Comparison of ENCODE assay signal across 10 cellular contexts in the genomic region with DNA sequence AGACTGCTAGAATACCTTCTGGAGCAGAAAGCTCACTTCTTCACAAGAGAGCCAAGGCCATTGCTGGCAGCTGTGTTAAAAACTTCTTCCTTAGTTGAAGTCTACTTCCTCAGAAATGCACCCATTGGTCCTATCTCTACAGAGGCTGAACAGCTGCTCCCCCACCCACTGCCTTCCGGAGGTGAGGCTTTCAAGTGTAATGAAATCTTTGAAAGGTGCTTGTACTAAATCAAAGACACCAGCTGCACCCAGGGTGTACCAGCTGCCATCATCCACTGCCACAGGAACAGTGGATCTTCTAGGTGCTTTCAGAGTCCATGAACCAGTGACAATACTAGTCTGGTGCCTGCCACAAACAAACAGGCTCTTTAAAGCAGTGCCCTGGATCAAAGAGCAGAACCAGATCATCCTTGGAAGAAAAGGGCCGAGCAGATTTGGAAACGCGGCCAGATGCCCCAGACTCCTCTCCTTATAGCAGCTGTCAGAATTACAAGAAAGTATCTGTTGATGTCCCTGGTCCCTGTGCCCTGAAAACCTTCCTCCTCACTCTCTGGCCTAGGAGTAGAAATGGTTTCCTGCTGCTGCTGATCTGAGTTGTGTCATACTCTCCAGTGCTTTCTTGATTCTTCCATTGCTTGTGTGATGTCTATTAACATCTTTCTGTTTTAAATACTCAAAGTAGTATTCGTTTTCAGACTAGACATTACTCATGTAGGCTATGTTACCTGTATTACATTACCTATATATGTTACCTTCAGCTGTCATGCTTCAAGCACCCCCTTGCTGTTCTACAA. TPM values are rescaled to one million over a fixed set of nuclear protein-coding genes. Genes with fewer than 3 reads are reported as not detected.
DNase-seq lines count a peak whose midpoint lies in the region; ATAC-seq lines count a peak whose summit lies in the region.
"Had no signal": no experiment of that assay in that cellular context is flagged by ENCODE, and none has a peak within 500 bp of the region (broad histone marks: within the 10 kb centered on the region; RNA-seq: fewer than 3 reads in every experiment).

No MANE protein-coding gene starts in this region.

- H3K4me3 Mint-ChIP-seq in activated CD8-positive, alpha-beta T cell treated with anti-CD3 and anti-CD28 coated beads, Interleukin-2, amount 10 ng/mL, durations not matched to agents 7 days and 5 days, result peak overlapping the region; percentile 7
- H3K4me3 Mint-ChIP-seq: endodermal cell had no signal

- no peak overlapping the region for H3K4me3 ChIP-seq in thymus (ENCODE audit: low read length)
- H3K4me3 ChIP-seq: SJSA1 had no signal

- H3K27me3 Mint-ChIP-seq in activated CD8-positive, alpha-beta T cell treated with anti-CD3 and anti-CD28 coated beads, Interleukin-2, amount 10 ng/mL, durations not matched to agents 7 days and 5 days (ENCODE audit: low read depth), result no peaks in the 10 kb centered on the region

- CTCF ChIA-PET in activated CD8-positive, alpha-beta T cell treated with anti-CD3 and anti-CD28 coated beads, Interleukin-2, amount 10 ng/mL, durations not matched to agents 7 days and 5 days (lab: Charles Lee), result interaction anchor here (0.6 to 2.0 kb wide), 13 partner anchors 9 to 951 kb away, joined by 3 to 8 read pairs (median 5); no protein-coding TSS in a partner anchor

- H3K27me3 ChIP-seq in thymus (ENCODE audit: control insufficient read depth, insufficient read depth), result no peaks in the 10 kb centered on the region
- H3K27me3 ChIP-seq: SJSA1 had no signal

- H3K4me1 Mint-ChIP-seq in activated CD8-positive, alpha-beta T cell treated with anti-CD3 and anti-CD28 coated beads, Interleukin-2, amount 10 ng/mL, durations not matched to agents 7 days and 5 days (ENCODE audit: low read depth), result peaks cover 23% of the 10 kb centered on the region
- H3K4me1 Mint-ChIP-seq: endodermal cell had no signal

- peak overlapping the region; percentile 87 for H3K27ac Mint-ChIP-seq in activated CD8-positive, alpha-beta T cell treated with anti-CD3 and anti-CD28 coated beads, Interleukin-2, amount 10 ng/mL, durations not matched to agents 7 days and 5 days
- H3K27ac Mint-ChIP-seq: endodermal cell had no signal

- WGBS in thymus, result 63% methylated on average over 5 of the region's 5 CpGs

- POLR2A ChIA-PET in activated CD8-positive, alpha-beta T cell treated with anti-CD3 and anti-CD28 coated beads, Interleukin-2, amount 10 ng/mL, durations not matched to agents 7 days and 5 days (lab: Charles Lee), result interaction anchor here (1.1 to 2.1 kb wide), 3 partner anchors 8 to 32 kb away, joined by 3 to 6 read pairs (median 4); no protein-coding TSS in a partner anchor

- peaks cover 33% of the 10 kb centered on the region for H3K4me1 ChIP-seq in thymus (ENCODE audit: control insufficient read depth, insufficient read depth, low read length)

- H3K36me3 Mint-ChIP-seq in activated CD8-positive, alpha-beta T cell treated with anti-CD3 and anti-CD28 coated beads, Interleukin-2, amount 10 ng/mL, durations not matched to agents 7 days and 5 days (ENCODE audit: low read depth), result no peaks in the 10 kb centered on the region

- peak; percentile 6 for DNase-seq in NCI-H510A (lab: John Stamatoyannopoulos, UW)
- no peak for DNase-seq in NCI-H510A treated with DMSO at 0.1 percent for 48 hours (lab: John Stamatoyannopoulos, UW)
- DNase-seq in activated CD8-positive, alpha-beta T cell treated with anti-CD3 and anti-CD28 coated beads, Interleukin-2, amount 10 ng/mL, durations not matched to agents 7 days and 5 days, result peak; percentile 74
- peak; percentile 57 for DNase-seq in mesenteric fat pad (ENCODE audit: low spot score)
- DNase-seq: endodermal cell had no signal

- H3K9me3 Mint-ChIP-seq in activated CD8-positive, alpha-beta T cell treated with anti-CD3 and anti-CD28 coated beads, Interleukin-2, amount 10 ng/mL, durations not matched to agents 7 days and 5 days (ENCODE audit: insufficient read depth), result no peaks in the 10 kb centered on the region
- H3K9me3 Mint-ChIP-seq: endodermal cell had no signal

- peak overlapping the region; percentile 91 for H3K27ac ChIP-seq in thymus (ENCODE audit: low read depth)
- H3K27ac ChIP-seq: SJSA1 had no signal

- ATAC-seq in activated CD8-positive, alpha-beta T cell treated with anti-CD3 and anti-CD28 coated beads, Interleukin-2, amount 10 ng/mL, durations not matched to agents 7 days and 5 days, result peak; percentile 89
- ATAC-seq in HG02970 (IDR thresholded peaks at IDR 0.05; ENCODE audit: low FRiP score, unreplicated experiment) (no peak), GM21576 (IDR thresholded peaks at IDR 0.05; ENCODE audit: unreplicated experiment) (no peak), HG03457 (IDR thresholded peaks at IDR 0.05; ENCODE audit: unreplicated experiment) (no peak)

- no peaks in the 10 kb centered on the region for H3K9me3 ChIP-seq in thymus (ENCODE audit: control insufficient read depth)
- H3K9me3 ChIP-seq: SJSA1 had no signal

- H3K36me3 ChIP-seq in thymus (ENCODE audit: control insufficient read depth, insufficient read depth), result no peaks in the 10 kb centered on the region
- H3K36me3 ChIP-seq: SJSA1 had no signal

RNA-seq across cellular contexts. Expression of a gene that starts 26.6 kb away (rescaled TPM):
- total RNA-seq in activated CD8-positive, alpha-beta T cell treated with anti-CD3 and anti-CD28 coated beads, Interleukin-2, amount 10 ng/mL, durations not matched to agents 7 days and 5 days, result 10 to 100 TPM; 89.8 to 96.0 TPM
- 93.7 TPM for total RNA-seq in mesenteric fat pad
- 34.7 TPM for polyA plus RNA-seq in thymus
